ENCODE assay signal across 1 cellular context in the genomic region with DNA sequence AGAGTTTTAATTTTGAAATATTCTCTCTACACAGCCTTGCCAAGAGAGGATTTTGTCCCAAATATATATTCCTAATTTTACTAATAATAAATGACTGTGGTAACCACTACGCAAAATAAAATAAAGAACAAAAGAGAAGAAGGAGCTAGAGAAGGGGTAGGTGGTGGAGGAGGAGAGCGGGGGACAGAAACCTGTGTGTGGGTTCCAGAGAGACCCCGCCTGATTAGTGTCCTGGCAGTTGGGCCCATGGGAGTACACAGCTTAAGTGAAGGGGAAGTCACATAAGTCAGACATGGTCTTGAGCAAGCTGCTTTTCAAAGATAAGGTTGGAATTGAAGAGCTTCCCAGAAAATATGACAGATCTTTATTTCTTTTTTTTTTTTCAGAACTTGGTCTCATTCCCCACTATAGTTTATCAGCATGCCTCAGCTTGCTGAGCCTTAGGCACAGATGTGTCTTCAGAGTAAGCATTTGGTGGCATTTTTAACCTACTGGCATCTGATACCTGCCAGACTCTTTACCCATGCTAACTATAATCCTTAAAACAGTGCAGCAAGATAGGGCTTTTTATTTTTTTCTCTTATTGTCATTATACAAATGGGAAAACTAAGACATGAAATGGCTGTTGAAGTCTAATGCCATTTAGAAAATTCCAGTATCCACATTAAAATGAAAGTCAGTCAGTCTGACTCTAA.
TF ChIP-seq lines count a peak whose summit lies in the region.

No MANE protein-coding gene starts in this region.

TF ChIP-seq in K562, 482 proteins besides CTCF, POLR2A, EP300 and RAD21 (continued from another document):
- TF ChIP-seq, protein P1, sequence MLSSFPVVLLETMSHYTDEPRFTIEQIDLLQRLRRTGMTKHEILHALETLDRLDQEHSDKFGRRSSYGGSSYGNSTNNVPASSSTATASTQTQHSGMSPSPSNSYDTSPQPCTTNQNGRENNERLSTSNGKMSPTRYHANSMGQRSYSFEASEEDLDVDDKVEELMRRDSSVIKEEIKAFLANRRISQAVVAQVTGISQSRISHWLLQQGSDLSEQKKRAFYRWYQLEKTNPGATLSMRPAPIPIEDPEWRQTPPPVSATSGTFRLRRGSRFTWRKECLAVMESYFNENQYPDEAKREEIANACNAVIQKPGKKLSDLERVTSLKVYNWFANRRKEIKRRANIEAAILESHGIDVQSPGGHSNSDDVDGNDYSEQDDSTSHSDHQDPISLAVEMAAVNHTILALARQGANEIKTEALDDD (IDR thresholded peaks at IDR 0.05), result peak; percentile 82
- TF ChIP-seq FOXP1 (CRISPR knock-in tag; IDR thresholded peaks at IDR 0.05), result no peak
- TF ChIP-seq, protein P2, sequence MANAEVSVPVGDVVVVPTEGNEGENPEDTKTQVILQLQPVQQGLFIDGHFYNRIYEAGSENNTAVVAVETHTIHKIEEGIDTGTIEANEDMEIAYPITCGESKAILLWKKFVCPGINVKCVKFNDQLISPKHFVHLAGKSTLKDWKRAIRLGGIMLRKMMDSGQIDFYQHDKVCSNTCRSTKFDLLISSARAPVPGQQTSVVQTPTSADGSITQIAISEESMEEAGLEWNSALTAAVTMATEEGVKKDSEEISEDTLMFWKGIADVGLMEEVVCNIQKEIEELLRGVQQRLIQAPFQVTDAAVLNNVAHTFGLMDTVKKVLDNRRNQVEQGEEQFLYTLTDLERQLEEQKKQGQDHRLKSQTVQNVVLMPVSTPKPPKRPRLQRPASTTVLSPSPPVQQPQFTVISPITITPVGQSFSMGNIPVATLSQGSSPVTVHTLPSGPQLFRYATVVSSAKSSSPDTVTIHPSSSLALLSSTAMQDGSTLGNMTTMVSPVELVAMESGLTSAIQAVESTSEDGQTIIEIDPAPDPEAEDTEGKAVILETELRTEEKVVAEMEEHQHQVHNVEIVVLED (CRISPR knock-in tag; IDR thresholded peaks at IDR 0.05), result 0 out of 2 replicates have a peak, but pooled peaks have one; percentile 7
- TF ChIP-seq ZNF717 (CRISPR knock-in tag; IDR thresholded peaks at IDR 0.05), result no peak
- TF ChIP-seq, protein P3, sequence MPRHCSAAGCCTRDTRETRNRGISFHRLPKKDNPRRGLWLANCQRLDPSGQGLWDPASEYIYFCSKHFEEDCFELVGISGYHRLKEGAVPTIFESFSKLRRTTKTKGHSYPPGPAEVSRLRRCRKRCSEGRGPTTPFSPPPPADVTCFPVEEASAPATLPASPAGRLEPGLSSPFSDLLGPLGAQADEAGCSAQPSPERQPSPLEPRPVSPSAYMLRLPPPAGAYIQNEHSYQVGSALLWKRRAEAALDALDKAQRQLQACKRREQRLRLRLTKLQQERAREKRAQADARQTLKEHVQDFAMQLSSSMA (CRISPR knock-in tag; IDR thresholded peaks at IDR 0.05), result no peak
- TF ChIP-seq ZNF384 (IDR thresholded peaks at IDR 0.05; ENCODE audit: low read depth, low read length), result peak; percentile 99
- TF ChIP-seq, protein P4, sequence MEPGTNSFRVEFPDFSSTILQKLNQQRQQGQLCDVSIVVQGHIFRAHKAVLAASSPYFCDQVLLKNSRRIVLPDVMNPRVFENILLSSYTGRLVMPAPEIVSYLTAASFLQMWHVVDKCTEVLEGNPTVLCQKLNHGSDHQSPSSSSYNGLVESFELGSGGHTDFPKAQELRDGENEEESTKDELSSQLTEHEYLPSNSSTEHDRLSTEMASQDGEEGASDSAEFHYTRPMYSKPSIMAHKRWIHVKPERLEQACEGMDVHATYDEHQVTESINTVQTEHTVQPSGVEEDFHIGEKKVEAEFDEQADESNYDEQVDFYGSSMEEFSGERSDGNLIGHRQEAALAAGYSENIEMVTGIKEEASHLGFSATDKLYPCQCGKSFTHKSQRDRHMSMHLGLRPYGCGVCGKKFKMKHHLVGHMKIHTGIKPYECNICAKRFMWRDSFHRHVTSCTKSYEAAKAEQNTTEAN (CRISPR knock-in tag; IDR thresholded peaks at IDR 0.05), result no peak
- TF ChIP-seq GTF2F1 (IDR thresholded peaks at IDR 0.05; ENCODE audit: low read depth, low read length), result no peak
- no peak for TF ChIP-seq CSDE1 (IDR thresholded peaks at IDR 0.05)
- TF ChIP-seq ZNF3 (CRISPR knock-in tag; IDR thresholded peaks at IDR 0.05), result 0 out of 2 replicates have a peak, but pooled peaks have one; percentile 7
- no peak for TF ChIP-seq BRF1 (IDR thresholded peaks at IDR 0.05; ENCODE audit: borderline replicate concordance, extremely low read depth, insufficient read length)
- peak; percentile 87 for TF ChIP-seq ATF7 (IDR thresholded peaks at IDR 0.05)
- TF ChIP-seq HDAC2 (IDR thresholded peaks at IDR 0.05), result no peak; the same call in none of the 2 replicates
- TF ChIP-seq ZC3H11A (IDR thresholded peaks at IDR 0.05; ENCODE audit: low read depth, low read length), result no peak
- TF ChIP-seq, protein P5, sequence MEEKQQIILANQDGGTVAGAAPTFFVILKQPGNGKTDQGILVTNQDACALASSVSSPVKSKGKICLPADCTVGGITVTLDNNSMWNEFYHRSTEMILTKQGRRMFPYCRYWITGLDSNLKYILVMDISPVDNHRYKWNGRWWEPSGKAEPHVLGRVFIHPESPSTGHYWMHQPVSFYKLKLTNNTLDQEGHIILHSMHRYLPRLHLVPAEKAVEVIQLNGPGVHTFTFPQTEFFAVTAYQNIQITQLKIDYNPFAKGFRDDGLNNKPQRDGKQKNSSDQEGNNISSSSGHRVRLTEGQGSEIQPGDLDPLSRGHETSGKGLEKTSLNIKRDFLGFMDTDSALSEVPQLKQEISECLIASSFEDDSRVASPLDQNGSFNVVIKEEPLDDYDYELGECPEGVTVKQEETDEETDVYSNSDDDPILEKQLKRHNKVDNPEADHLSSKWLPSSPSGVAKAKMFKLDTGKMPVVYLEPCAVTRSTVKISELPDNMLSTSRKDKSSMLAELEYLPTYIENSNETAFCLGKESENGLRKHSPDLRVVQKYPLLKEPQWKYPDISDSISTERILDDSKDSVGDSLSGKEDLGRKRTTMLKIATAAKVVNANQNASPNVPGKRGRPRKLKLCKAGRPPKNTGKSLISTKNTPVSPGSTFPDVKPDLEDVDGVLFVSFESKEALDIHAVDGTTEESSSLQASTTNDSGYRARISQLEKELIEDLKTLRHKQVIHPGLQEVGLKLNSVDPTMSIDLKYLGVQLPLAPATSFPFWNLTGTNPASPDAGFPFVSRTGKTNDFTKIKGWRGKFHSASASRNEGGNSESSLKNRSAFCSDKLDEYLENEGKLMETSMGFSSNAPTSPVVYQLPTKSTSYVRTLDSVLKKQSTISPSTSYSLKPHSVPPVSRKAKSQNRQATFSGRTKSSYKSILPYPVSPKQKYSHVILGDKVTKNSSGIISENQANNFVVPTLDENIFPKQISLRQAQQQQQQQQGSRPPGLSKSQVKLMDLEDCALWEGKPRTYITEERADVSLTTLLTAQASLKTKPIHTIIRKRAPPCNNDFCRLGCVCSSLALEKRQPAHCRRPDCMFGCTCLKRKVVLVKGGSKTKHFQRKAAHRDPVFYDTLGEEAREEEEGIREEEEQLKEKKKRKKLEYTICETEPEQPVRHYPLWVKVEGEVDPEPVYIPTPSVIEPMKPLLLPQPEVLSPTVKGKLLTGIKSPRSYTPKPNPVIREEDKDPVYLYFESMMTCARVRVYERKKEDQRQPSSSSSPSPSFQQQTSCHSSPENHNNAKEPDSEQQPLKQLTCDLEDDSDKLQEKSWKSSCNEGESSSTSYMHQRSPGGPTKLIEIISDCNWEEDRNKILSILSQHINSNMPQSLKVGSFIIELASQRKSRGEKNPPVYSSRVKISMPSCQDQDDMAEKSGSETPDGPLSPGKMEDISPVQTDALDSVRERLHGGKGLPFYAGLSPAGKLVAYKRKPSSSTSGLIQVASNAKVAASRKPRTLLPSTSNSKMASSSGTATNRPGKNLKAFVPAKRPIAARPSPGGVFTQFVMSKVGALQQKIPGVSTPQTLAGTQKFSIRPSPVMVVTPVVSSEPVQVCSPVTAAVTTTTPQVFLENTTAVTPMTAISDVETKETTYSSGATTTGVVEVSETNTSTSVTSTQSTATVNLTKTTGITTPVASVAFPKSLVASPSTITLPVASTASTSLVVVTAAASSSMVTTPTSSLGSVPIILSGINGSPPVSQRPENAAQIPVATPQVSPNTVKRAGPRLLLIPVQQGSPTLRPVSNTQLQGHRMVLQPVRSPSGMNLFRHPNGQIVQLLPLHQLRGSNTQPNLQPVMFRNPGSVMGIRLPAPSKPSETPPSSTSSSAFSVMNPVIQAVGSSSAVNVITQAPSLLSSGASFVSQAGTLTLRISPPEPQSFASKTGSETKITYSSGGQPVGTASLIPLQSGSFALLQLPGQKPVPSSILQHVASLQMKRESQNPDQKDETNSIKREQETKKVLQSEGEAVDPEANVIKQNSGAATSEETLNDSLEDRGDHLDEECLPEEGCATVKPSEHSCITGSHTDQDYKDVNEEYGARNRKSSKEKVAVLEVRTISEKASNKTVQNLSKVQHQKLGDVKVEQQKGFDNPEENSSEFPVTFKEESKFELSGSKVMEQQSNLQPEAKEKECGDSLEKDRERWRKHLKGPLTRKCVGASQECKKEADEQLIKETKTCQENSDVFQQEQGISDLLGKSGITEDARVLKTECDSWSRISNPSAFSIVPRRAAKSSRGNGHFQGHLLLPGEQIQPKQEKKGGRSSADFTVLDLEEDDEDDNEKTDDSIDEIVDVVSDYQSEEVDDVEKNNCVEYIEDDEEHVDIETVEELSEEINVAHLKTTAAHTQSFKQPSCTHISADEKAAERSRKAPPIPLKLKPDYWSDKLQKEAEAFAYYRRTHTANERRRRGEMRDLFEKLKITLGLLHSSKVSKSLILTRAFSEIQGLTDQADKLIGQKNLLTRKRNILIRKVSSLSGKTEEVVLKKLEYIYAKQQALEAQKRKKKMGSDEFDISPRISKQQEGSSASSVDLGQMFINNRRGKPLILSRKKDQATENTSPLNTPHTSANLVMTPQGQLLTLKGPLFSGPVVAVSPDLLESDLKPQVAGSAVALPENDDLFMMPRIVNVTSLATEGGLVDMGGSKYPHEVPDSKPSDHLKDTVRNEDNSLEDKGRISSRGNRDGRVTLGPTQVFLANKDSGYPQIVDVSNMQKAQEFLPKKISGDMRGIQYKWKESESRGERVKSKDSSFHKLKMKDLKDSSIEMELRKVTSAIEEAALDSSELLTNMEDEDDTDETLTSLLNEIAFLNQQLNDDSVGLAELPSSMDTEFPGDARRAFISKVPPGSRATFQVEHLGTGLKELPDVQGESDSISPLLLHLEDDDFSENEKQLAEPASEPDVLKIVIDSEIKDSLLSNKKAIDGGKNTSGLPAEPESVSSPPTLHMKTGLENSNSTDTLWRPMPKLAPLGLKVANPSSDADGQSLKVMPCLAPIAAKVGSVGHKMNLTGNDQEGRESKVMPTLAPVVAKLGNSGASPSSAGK (IDR thresholded peaks at IDR 0.05), result 0 out of 2 replicates have a peak, but pooled peaks have one; percentile 7
- TF ChIP-seq KDM2B (CRISPR knock-in tag; IDR thresholded peaks at IDR 0.05), result no peak
- TF ChIP-seq SMARCE1 (IDR thresholded peaks at IDR 0.05), result peak; percentile 100
- TF ChIP-seq, protein P6, sequence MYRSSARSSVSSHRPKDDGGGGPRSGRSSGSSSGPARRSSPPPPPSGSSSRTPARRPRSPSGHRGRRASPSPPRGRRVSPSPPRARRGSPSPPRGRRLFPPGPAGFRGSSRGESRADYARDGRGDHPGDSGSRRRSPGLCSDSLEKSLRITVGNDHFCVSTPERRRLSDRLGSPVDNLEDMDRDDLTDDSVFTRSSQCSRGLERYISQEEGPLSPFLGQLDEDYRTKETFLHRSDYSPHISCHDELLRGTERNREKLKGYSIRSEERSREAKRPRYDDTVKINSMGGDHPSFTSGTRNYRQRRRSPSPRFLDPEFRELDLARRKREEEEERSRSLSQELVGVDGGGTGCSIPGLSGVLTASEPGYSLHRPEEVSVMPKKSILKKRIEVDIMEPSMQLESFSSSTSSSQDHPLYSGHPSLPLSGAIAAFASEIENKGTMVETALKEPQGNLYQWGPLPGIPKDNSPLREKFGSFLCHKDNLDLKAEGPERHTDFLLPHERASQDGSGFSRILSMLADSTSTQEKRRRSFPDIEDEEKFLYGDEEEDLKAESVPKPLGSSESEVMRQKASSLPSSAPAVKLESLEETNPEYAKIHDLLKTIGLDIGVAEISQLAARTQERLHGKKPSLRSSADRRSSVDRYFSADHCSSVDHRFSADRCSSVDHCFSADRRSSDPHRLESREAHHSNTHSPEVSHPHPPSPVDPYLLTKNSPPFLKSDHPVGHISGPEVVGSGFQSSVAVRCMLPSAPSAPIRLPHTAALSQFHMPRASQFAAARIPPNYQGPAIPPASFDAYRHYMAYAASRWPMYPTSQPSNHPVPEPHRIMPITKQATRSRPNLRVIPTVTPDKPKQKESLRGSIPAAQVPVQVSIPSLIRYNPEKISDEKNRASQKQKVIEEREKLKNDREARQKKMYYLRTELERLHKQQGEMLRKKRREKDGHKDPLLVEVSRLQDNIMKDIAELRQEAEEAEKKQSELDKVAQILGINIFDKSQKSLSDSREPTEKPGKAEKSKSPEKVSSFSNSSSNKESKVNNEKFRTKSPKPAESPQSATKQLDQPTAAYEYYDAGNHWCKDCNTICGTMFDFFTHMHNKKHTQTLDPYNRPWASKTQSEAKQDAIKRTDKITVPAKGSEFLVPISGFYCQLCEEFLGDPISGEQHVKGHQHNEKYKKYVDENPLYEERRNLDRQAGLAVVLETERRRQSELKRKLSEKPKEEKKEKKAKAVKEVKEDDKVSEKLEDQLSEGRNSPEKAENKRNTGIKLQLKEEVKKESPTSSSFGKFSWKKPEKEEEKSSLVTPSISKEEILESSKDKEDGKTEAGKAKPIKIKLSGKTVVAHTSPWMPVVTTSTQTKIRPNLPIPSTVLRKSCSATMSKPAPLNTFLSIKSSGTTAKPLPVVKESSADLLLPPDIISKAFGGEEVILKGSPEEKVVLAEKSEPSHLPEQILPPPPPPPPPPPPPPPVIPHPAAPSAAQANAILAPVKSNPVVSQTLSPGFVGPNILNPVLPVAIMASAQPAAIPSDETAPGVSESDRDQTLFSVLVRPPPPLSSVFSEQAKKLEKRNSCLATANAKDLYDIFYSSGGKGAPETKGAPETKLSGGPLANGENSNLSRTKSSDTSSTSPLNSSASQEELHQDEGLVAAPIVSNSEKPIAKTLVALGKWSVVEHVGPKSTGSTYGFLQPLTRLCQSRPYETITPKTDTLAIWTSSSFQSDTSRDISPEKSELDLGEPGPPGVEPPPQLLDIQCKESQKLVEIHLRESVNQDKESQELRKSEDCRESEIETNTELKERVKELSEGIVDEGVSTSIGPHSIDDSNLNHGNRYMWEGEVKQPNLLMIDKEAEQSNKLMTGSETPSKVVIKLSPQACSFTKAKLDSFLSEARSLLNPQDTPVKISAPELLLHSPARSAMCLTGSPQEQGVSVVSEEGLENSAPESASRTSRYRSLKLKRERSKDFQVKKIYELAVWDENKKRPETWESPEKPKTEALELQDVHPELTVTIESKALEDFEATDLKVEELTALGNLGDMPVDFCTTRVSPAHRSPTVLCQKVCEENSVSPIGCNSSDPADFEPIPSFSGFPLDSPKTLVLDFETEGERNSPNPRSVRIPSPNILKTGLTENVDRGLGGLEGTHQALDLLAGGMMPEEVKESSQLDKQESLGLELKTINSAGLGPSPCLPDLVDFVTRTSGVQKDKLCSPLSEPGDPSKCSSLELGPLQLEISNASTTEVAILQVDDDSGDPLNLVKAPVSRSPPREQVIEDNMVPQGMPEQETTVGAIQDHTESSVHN (IDR thresholded peaks at IDR 0.05; ENCODE audit: borderline replicate concordance in 1 of 2, low read depth in 1 of 2), result no peak
